In genomic region chr2:138421315-138421970, GRCh38 we compare ENCODE assay signal across 2 cellular contexts.
A peak's percentile ranks its signal among the peaks of the same experiment; 100 is the strongest.
TF ChIP-seq lines count a peak whose summit lies in the region.

No MANE protein-coding gene starts in this region.

TF ChIP-seq in HCT116, 20 proteins besides CTCF, POLR2A, EP300 and RAD21 (continued from another document):
- TF ChIP-seq ZBTB33 (IDR thresholded peaks at IDR 0.05; ENCODE audit: extremely low read depth, insufficient replicate concordance, low read length) (no peak), POLR2AphosphoS5 (IDR thresholded peaks at IDR 0.05; ENCODE audit: low read depth, low read length) (no peak), ZNF274 (IDR thresholded peaks at IDR 0.05; ENCODE audit: low read depth, low read length) (no peak), YY1 (IDR thresholded peaks at IDR 0.05; ENCODE audit: extremely low read depth, insufficient replicate concordance, low read depth, low read length) (no peak), MAX (IDR thresholded peaks at IDR 0.05) (peak; percentile 26; the same call in 1 of the 2 replicates), CEBPB (IDR thresholded peaks at IDR 0.05; ENCODE audit: low read depth) (peak; percentile 86), ZFX (IDR thresholded peaks at IDR 0.05) (no peak), EGR1 (IDR thresholded peaks at IDR 0.05; ENCODE audit: low read depth) (peak; percentile 34; the same call in 1 of the 2 replicates), TCF7L2 (IDR thresholded peaks at IDR 0.05; ENCODE audit: borderline replicate concordance, extremely low read depth, insufficient read depth, insufficient read length) (peak; percentile 78), REST (IDR thresholded peaks at IDR 0.05; ENCODE audit: low read depth) (no peak), CBX3 (IDR thresholded peaks at IDR 0.05; ENCODE audit: low read depth) (peak; percentile 86), JUND (IDR thresholded peaks at IDR 0.05) (peak; percentile 91), SP1 (IDR thresholded peaks at IDR 0.05; ENCODE audit: low read depth) (peak; percentile 85), ATF3 (IDR thresholded peaks at IDR 0.05) (peak; percentile 64; the same call in 1 of the 2 replicates), EZH2 (IDR thresholded peaks at IDR 0.05) (no peak), EZH2phosphoT487 (IDR thresholded peaks at IDR 0.05; ENCODE audit: borderline replicate concordance) (no peak), SRF (IDR thresholded peaks at IDR 0.05; ENCODE audit: low read depth) (peak; percentile 64), ELF1 (IDR thresholded peaks at IDR 0.05; ENCODE audit: borderline replicate concordance, low read depth) (0 out of 2 replicates have a peak, but pooled peaks have one; percentile 6), FOSL1 (IDR thresholded peaks at IDR 0.05; ENCODE audit: low read depth) (peak; percentile 91)

TF ChIP-seq in WTC11, 78 proteins besides CTCF, POLR2A, EP300 and RAD21:
- no peak for TF ChIP-seq STAT6 (CRISPR knock-in tag; conservative IDR thresholded peaks at IDR 0.05; ENCODE audit: low read depth)
- no peak for TF ChIP-seq SOX15 (CRISPR knock-in tag; IDR thresholded peaks at IDR 0.05)
- no peak for TF ChIP-seq ZNF317 (CRISPR knock-in tag; IDR thresholded peaks at IDR 0.05; ENCODE audit: borderline replicate concordance, low read depth)
- no peak for TF ChIP-seq PRDM15 (CRISPR knock-in tag; IDR thresholded peaks at IDR 0.05)
- TF ChIP-seq ZMAT4 (CRISPR knock-in tag; IDR thresholded peaks at IDR 0.05), result no peak
- TF ChIP-seq SMAD3 (CRISPR knock-in tag; IDR thresholded peaks at IDR 0.05; ENCODE audit: borderline replicate concordance), result no peak
